In the genomic region with DNA sequence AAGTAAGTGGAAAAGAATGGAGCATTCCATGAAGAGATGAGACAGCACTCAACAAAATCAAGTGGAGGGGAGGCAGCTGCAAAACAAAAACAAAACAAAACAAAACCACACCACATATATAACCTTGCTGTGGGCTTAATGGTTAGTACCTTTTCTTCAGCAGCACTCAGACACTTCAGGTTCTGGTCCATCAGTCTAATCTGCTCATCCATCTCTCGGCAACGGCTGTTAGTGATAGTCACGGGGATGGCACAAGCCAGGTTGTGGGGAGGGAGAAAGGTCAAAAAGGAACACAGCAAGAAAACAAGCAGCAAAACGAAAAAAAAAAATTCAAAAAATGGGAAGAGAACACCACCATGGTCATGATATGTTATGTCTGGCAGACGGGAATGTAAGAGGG, we compare ENCODE assay signal across 26 cellular contexts. TPM values are rescaled to one million over a fixed set of nuclear protein-coding genes. Genes with fewer than 3 reads are reported as not detected.
DNase-seq lines count a peak whose midpoint lies in the region; ATAC-seq lines count a peak whose summit lies in the region.
"Had no signal": no experiment of that assay in that cellular context is flagged by ENCODE, and none has a peak within 500 bp of the region (broad histone marks: within the 10 kb centered on the region; RNA-seq: fewer than 3 reads in every experiment).

No MANE protein-coding gene starts in this region.

- peaks cover 62% of the 10 kb centered on the region for H3K4me1 Mint-ChIP-seq in activated naive CD4-positive, alpha-beta T cell treated with anti-CD3 and anti-CD28 coated beads, Interleukin-2, amount 50 U/mL, for 24 hours
- peaks cover 39% of the 10 kb centered on the region for H3K4me1 Mint-ChIP-seq in activated T-helper 17 cell treated with anti-CD3 and anti-CD28 coated beads, Interleukin-2, amount 50 U/mL, for 72 hours
- peaks cover 13% of the 10 kb centered on the region for H3K4me1 Mint-ChIP-seq in memory B cell
- H3K4me1 Mint-ChIP-seq in stimulated activated naive B cell treated with anti-CD40 and anti-IgM and Interleukin-4, amounts not matched to agents 10 μg/mL and 1 μg/mL and 100 μg/mL, for 72 hours: peaks cover 25 to 47% of the 10 kb centered on the region in 2 donors

- no peak for DNase-seq in activated naive CD4-positive, alpha-beta T cell (lab: John Stamatoyannopoulos, UW)
- no peak for DNase-seq in memory B cell (ENCODE audit: low spot score in 2 of 2)
- no peak for DNase-seq in stimulated activated naive B cell treated with anti-CD40 and anti-IgM and Interleukin-4, amounts not matched to agents 10 μg/mL and 1 μg/mL and 100 μg/mL, for 72 hours
- DNase-seq in midbrain (lab: John Stamatoyannopoulos, UW): no peak
- DNase-seq in amygdala (lab: John Stamatoyannopoulos, UW): no peak
- DNase-seq: activated gamma-delta T cell; brain microvascular endothelial cell; colonic mucosa; COR-L47; EL; IMR-90; kidney glomerular epithelial cell; NCI-H748 treated with DMSO at 0.1 percent for 48 hours; Right ventricle myocardium superior; spleen; stimulated activated CD8-positive, alpha-beta memory T cell treated with anti-CD3 and anti-CD28 coated beads, Interleukin-4, amount 100 ng/mL, for 48 hours; SW 1271; testis had no signal

- peak overlapping the region; percentile 77 for H3K4me3 Mint-ChIP-seq in activated naive CD4-positive, alpha-beta T cell treated with anti-CD3 and anti-CD28 coated beads, Interleukin-2, amount 50 U/mL, for 24 hours
- peak overlapping the region; percentile 69 for H3K4me3 Mint-ChIP-seq in activated T-helper 17 cell treated with anti-CD3 and anti-CD28 coated beads, Interleukin-2, amount 50 U/mL, for 72 hours
- no peak overlapping the region for H3K4me3 Mint-ChIP-seq in memory B cell
- peak overlapping the region in 1 of 2 donors; percentile 37 for H3K4me3 Mint-ChIP-seq in stimulated activated naive B cell treated with anti-CD40 and anti-IgM and Interleukin-4, amounts not matched to agents 10 μg/mL and 1 μg/mL and 100 μg/mL, for 72 hours

- ATAC-seq in activated T-helper 17 cell treated with anti-CD3 and anti-CD28 coated beads, Interleukin-2, amount 50 U/mL, for 72 hours (replicated peaks): no peak
- no peak for ATAC-seq in memory B cell (ENCODE audit: low read depth)
- ATAC-seq in stimulated activated naive B cell treated with anti-CD40 and anti-IgM and Interleukin-4, amounts not matched to agents 10 μg/mL and 1 μg/mL and 100 μg/mL, for 72 hours (replicated peaks): no peak
- ATAC-seq in HG03460 (IDR thresholded peaks at IDR 0.05; ENCODE audit: unreplicated experiment): no peak
- ATAC-seq: HCT116 had no signal

- H3K27me3 Mint-ChIP-seq in activated naive CD4-positive, alpha-beta T cell treated with anti-CD3 and anti-CD28 coated beads, Interleukin-2, amount 50 U/mL, for 24 hours: no peaks in the 10 kb centered on the region
- no peaks in the 10 kb centered on the region for H3K27me3 Mint-ChIP-seq in activated T-helper 17 cell treated with anti-CD3 and anti-CD28 coated beads, Interleukin-2, amount 50 U/mL, for 72 hours
- H3K27me3 Mint-ChIP-seq in memory B cell: no peaks in the 10 kb centered on the region
- H3K27me3 Mint-ChIP-seq in stimulated activated naive B cell treated with anti-CD40 and anti-IgM and Interleukin-4, amounts not matched to agents 10 μg/mL and 1 μg/mL and 100 μg/mL, for 72 hours: no peaks in the 10 kb centered on the region

- peaks cover 39% of the 10 kb centered on the region for H3K36me3 Mint-ChIP-seq in activated naive CD4-positive, alpha-beta T cell treated with anti-CD3 and anti-CD28 coated beads, Interleukin-2, amount 50 U/mL, for 24 hours
- H3K36me3 Mint-ChIP-seq in activated T-helper 17 cell treated with anti-CD3 and anti-CD28 coated beads, Interleukin-2, amount 50 U/mL, for 72 hours (ENCODE audit: low read depth): peaks cover 98% of the 10 kb centered on the region
- peaks cover 47% of the 10 kb centered on the region for H3K36me3 Mint-ChIP-seq in memory B cell
- H3K36me3 Mint-ChIP-seq in stimulated activated naive B cell treated with anti-CD40 and anti-IgM and Interleukin-4, amounts not matched to agents 10 μg/mL and 1 μg/mL and 100 μg/mL, for 72 hours: peaks cover 54 to 73% of the 10 kb centered on the region in 2 donors

- peak overlapping the region; percentile 97 for H3K27ac Mint-ChIP-seq in activated naive CD4-positive, alpha-beta T cell treated with anti-CD3 and anti-CD28 coated beads, Interleukin-2, amount 50 U/mL, for 24 hours
- H3K27ac Mint-ChIP-seq in activated T-helper 17 cell treated with anti-CD3 and anti-CD28 coated beads, Interleukin-2, amount 50 U/mL, for 72 hours: peak overlapping the region; percentile 98
- H3K27ac Mint-ChIP-seq in memory B cell: peak overlapping the region; percentile 65
- peak overlapping the region; percentile 3 for H3K27ac Mint-ChIP-seq in stimulated activated naive B cell treated with anti-CD40 and anti-IgM and Interleukin-4, amounts not matched to agents 10 μg/mL and 1 μg/mL and 100 μg/mL, for 72 hours

- H3K9me3 Mint-ChIP-seq in activated naive CD4-positive, alpha-beta T cell treated with anti-CD3 and anti-CD28 coated beads, Interleukin-2, amount 50 U/mL, for 24 hours: no peaks in the 10 kb centered on the region
- no peaks in the 10 kb centered on the region for H3K9me3 Mint-ChIP-seq in activated T-helper 17 cell treated with anti-CD3 and anti-CD28 coated beads, Interleukin-2, amount 50 U/mL, for 72 hours
- no peaks in the 10 kb centered on the region for H3K9me3 Mint-ChIP-seq in memory B cell
- no peaks in the 10 kb centered on the region for H3K9me3 Mint-ChIP-seq in stimulated activated naive B cell treated with anti-CD40 and anti-IgM and Interleukin-4, amounts not matched to agents 10 μg/mL and 1 μg/mL and 100 μg/mL, for 72 hours

RNA-seq across cellular contexts. Expression of a gene that starts 17.0 kb away (rescaled TPM):
- total RNA-seq in activated T-helper 17 cell treated with anti-CD3 and anti-CD28 coated beads, Interleukin-2, amount 50 U/mL, for 72 hours: under 1 TPM; 0.04 to 0.24 TPM
- total RNA-seq: M059J had no signal

RNA-seq across cellular contexts. Expression of a gene that starts 20.0 kb away (rescaled TPM):
- total RNA-seq in activated T-helper 17 cell treated with anti-CD3 and anti-CD28 coated beads, Interleukin-2, amount 50 U/mL, for 72 hours: 100 to 1,000 TPM; 370 to 607 TPM

RNA-seq across cellular contexts. Expression of a gene that starts 34.3 kb away (rescaled TPM):
- not detected for total RNA-seq in activated T-helper 17 cell treated with anti-CD3 and anti-CD28 coated beads, Interleukin-2, amount 50 U/mL, for 72 hours
- total RNA-seq: colonic mucosa, fibroblast of villous mesenchyme, IMR-90, M059J, OCI-LY7, renal cortical epithelial cell, Right ventricle myocardium superior, spleen had no signal

RNA-seq across cellular contexts. Expression of a gene that starts 48.9 kb away (rescaled TPM):
- total RNA-seq in activated T-helper 17 cell treated with anti-CD3 and anti-CD28 coated beads, Interleukin-2, amount 50 U/mL, for 72 hours: 100 to 1,000 TPM; 237 to 249 TPM

Comparison
In these comparisons a context has a peak if more than half of its experiments do, and no peak if none do; other contexts are left out.
1. H3K27ac Mint-ChIP-seq: peak in every context shown above with its lines; median percentile 98 in activated T-helper 17 cell treated with anti-CD3 and anti-CD28 coated beads, Interleukin-2, amount 50 U/mL, for 72 hours; 97 in activated naive CD4-positive, alpha-beta T cell treated with anti-CD3 and anti-CD28 coated beads, Interleukin-2, amount 50 U/mL, for 24 hours; 65 in memory B cell; 3 in stimulated activated naive B cell treated with anti-CD40 and anti-IgM and Interleukin-4, amounts not matched to agents 10 μg/mL and 1 μg/mL and 100 μg/mL, for 72 hours.